Comparison of ENCODE assay signal across 16 cellular contexts in the genomic region with DNA sequence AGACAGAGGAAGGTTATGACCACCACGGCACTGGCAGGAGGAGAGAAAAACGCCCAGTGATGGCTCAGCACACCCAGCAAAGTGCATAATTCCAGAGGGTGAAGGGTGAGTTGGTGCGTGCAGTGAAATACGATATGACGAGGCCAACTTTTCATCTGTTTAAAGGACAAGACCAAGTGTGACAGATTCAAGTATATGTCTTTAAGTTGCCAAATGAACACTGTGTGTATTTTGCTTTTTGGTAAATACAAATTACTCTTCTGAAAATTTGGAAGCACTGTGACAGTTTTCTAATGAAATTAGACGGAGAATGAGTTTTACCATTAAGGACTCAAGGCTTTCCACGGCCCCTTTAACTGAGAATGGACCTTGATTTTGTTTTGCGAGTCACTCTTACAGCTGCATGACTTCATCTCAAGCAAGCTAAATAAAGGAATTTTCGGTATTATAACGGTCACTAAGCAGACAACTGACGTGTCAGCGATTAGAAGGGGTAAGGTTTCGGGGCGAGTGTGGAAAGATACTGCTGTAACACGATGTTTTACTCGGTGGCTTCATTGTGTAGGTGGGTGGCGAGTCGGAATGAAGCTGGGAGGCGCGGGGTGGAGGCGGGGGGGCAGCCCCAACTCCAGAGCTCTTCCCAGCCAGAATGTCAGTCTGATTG. TPM values are rescaled to one million over a fixed set of nuclear protein-coding genes. Genes with fewer than 3 reads are reported as not detected.
DNase-seq lines count a peak whose midpoint lies in the region; ATAC-seq and TF ChIP-seq lines count a peak whose summit lies in the region.
"Had no signal": no experiment of that assay in that cellular context is flagged by ENCODE, and none has a peak within 500 bp of the region (broad histone marks: within the 10 kb centered on the region; RNA-seq: fewer than 3 reads in every experiment).

No MANE protein-coding gene starts in this region.

- H3K9me3 Mint-ChIP-seq in GM23338: no peaks in the 10 kb centered on the region
- H3K9me3 Mint-ChIP-seq: natural killer cell treated with Interleukin-12 subunit alpha and Interleukin-12 subunit beta and Interleukin-15 and Interleukin-18, amount 100 ng/mL, for 72 hours; T-cell had no signal

- H3K27ac Mint-ChIP-seq in GM23338: no peak overlapping the region
- H3K27ac Mint-ChIP-seq: activated CD4-positive, alpha-beta memory T cell treated with anti-CD3 and anti-CD28 coated beads for 36 hours; natural killer cell treated with Interleukin-12 subunit alpha and Interleukin-12 subunit beta and Interleukin-15 and Interleukin-18, amount 100 ng/mL, for 72 hours; T-cell had no signal

- H4K20me1 ChIP-seq in GM23338 (replicated peaks; ENCODE audit: insufficient read depth): no peaks in the 10 kb centered on the region
- no peaks in the 10 kb centered on the region for H4K20me1 ChIP-seq in mammary epithelial cell (ENCODE audit: insufficient read depth, low read length)
- H4K20me1 ChIP-seq: BLaER1 had no signal

- ATAC-seq in GM23338: no peak
- ATAC-seq: natural killer cell treated with Interleukin-12 subunit alpha and Interleukin-12 subunit beta and Interleukin-15 and Interleukin-18, amount 100 ng/mL, for 72 hours; T-cell had no signal

- no peak for TF ChIP-seq CTCF in GM23338 (conservative IDR thresholded peaks at IDR 0.05; ENCODE audit: low read depth in 2 of 2)
- TF ChIP-seq CTCF in brain microvascular endothelial cell (IDR thresholded peaks at IDR 0.05; ENCODE audit: low read depth, low read length, missing control alignments): no peak
- no peak for TF ChIP-seq CTCF in sigmoid colon (IDR thresholded peaks at IDR 0.05)
- no peak for TF ChIP-seq CTCF in BE2C (IDR thresholded peaks at IDR 0.05; ENCODE audit: low read depth, low read length)
- TF ChIP-seq CTCF in mammary epithelial cell (conservative IDR thresholded peaks at IDR 0.05 in 1 of 2, IDR thresholded peaks at IDR 0.05 in 1 of 2; ENCODE audit: extremely low read depth in 1 of 2, insufficient read depth in 1 of 2, low read depth in 1 of 2, low read length in 2 of 2): no peak

- peaks cover 2% of the 10 kb centered on the region; the same call in 1 of the 2 replicates for H3K9me2 ChIP-seq in GM23338 (ENCODE audit: insufficient read depth)

- no TSS peak for BruUV-seq in mammary epithelial cell (replicated peaks; lab: Mats Ljungman, UMichigan)

- TF ChIP-seq POLR2A in sigmoid colon (IDR thresholded peaks at IDR 0.05): no peak

- no peak overlapping the region for H3K4me3 Mint-ChIP-seq in GM23338
- H3K4me3 Mint-ChIP-seq: activated CD4-positive, alpha-beta memory T cell treated with anti-CD3 and anti-CD28 coated beads for 36 hours; natural killer cell treated with Interleukin-12 subunit alpha and Interleukin-12 subunit beta and Interleukin-15 and Interleukin-18, amount 100 ng/mL, for 72 hours; T-cell had no signal

- TF ChIP-seq EP300 in sigmoid colon (IDR thresholded peaks at IDR 0.05): no peak

- intact Hi-C loops in sigmoid colon (cut with DNase I) (no loop called here), mammary epithelial cell (cut with micrococcal nuclease) (no loop called here)

- H3K27ac ChIP-seq in GM23338 (ENCODE audit: low read depth) (0 out of 2 replicates have a peak overlapping the region, but pooled peaks have one; percentile 33), brain microvascular endothelial cell (peak overlapping the region; percentile 96), sigmoid colon (peak overlapping the region; percentile 88 to 100 (median 94)), mammary epithelial cell (ENCODE audit: insufficient read depth, low read depth, low read length) (no peak overlapping the region)
- H3K27ac ChIP-seq: BLaER1 had no signal

- in situ Hi-C loops in brain microvascular endothelial cell (cut with HindIII; ENCODE audit: low pct_ligation_motif_present, low sequenced_read_pairs): no loop called here
- in situ Hi-C loops in mammary epithelial cell (cut with MboI; ENCODE audit: low sequenced_read_pairs in 2 of 2): no loop called here

- H3K4me1 Mint-ChIP-seq in GM23338: peaks cover 51% of the 10 kb centered on the region
- H3K4me1 Mint-ChIP-seq: T-cell had no signal

- H3K27me3 ChIP-seq in GM23338 (ENCODE audit: insufficient read depth) (no peaks in the 10 kb centered on the region), brain microvascular endothelial cell (replicated peaks) (no peaks in the 10 kb centered on the region), sigmoid colon (no peaks in the 10 kb centered on the region), BE2C (peaks cover 38% of the 10 kb centered on the region), mammary epithelial cell (ENCODE audit: insufficient read depth, low read length) (no peaks in the 10 kb centered on the region)
- H3K27me3 ChIP-seq: BLaER1 had no signal

- dilution Hi-C loops in mammary epithelial cell (cut with HindIII; ENCODE audit: low sequenced_read_pairs): no loop called here

- no peak overlapping the region for H2AFZ ChIP-seq in GM23338
- no peak overlapping the region for H2AFZ ChIP-seq in mammary epithelial cell (ENCODE audit: low read depth, low read length)

- H3K27me3 Mint-ChIP-seq in GM23338 (ENCODE audit: insufficient read depth, low read depth, poor library complexity): peaks cover 5% of the 10 kb centered on the region

- H3K36me3 ChIP-seq in GM23338 (ENCODE audit: insufficient read depth) (no peaks in the 10 kb centered on the region), brain microvascular endothelial cell (replicated peaks) (peaks cover 77% of the 10 kb centered on the region), sigmoid colon (no peaks in the 10 kb centered on the region), BE2C (no peaks in the 10 kb centered on the region), mammary epithelial cell (ENCODE audit: insufficient read depth, low read length) (no peaks in the 10 kb centered on the region)
- H3K36me3 ChIP-seq: BLaER1 had no signal

- H3K4me1 ChIP-seq in GM23338 (ENCODE audit: insufficient read depth): peaks cover 35% of the 10 kb centered on the region
- H3K4me1 ChIP-seq in sigmoid colon: peaks cover 0 to 100% (median 97%) of the 10 kb centered on the region in 4 donors
- H3K4me1 ChIP-seq in BE2C: no peaks in the 10 kb centered on the region
- peaks cover 32% of the 10 kb centered on the region for H3K4me1 ChIP-seq in mammary epithelial cell (ENCODE audit: insufficient read depth, low read length)
- H3K4me1 ChIP-seq: BLaER1 had no signal

- H3K36me3 Mint-ChIP-seq in GM23338 (ENCODE audit: low read depth): peaks cover 9% of the 10 kb centered on the region
- H3K36me3 Mint-ChIP-seq: activated CD4-positive, alpha-beta memory T cell treated with anti-CD3 and anti-CD28 coated beads for 36 hours; natural killer cell treated with Interleukin-12 subunit alpha and Interleukin-12 subunit beta and Interleukin-15 and Interleukin-18, amount 100 ng/mL, for 72 hours; T-cell had no signal

- no peak overlapping the region for H3K9ac ChIP-seq in mammary epithelial cell (ENCODE audit: insufficient read depth, low read length)
- H3K9ac ChIP-seq: BLaER1 had no signal

- no peak overlapping the region for H3K4me2 ChIP-seq in GM23338
- H3K4me2 ChIP-seq in mammary epithelial cell (ENCODE audit: insufficient read depth, low read depth, low read length): no peak overlapping the region
- H3K4me2 ChIP-seq: BLaER1 had no signal

- H3K9me3 ChIP-seq in sigmoid colon (no peaks in the 10 kb centered on the region), BE2C (no peaks in the 10 kb centered on the region), mammary epithelial cell (replicated peaks; ENCODE audit: insufficient read depth, low read length) (no peaks in the 10 kb centered on the region)

- no peaks in the 10 kb centered on the region for H3F3A ChIP-seq in GM23338 (replicated peaks; ENCODE audit: low read depth)

- no peak overlapping the region for H3K4me3 ChIP-seq in GM23338
- H3K4me3 ChIP-seq in brain microvascular endothelial cell (ENCODE audit: low read depth, low read length): peak overlapping the region; percentile 15
- H3K4me3 ChIP-seq in sigmoid colon: peak overlapping the region in 3 of 4 donors; percentile 19 to 22 (median 20)
- no peak overlapping the region for H3K4me3 ChIP-seq in BE2C (ENCODE audit: low read depth, low read length)
- no peak overlapping the region for H3K4me3 ChIP-seq in mammary epithelial cell (replicated peaks in 1 of 3; ENCODE audit: insufficient read depth in 1 of 3, low read depth in 2 of 3, low read length in 3 of 3)
- H3K4me3 ChIP-seq: BLaER1 had no signal

- WGBS in sigmoid colon, 2 donors: 80 to 86% methylated on average over 21 of the region's 21 CpGs
- WGBS in mammary epithelial cell (ENCODE audit: low coverage, missing lambda C conversion rate): 79% methylated on average over 20 of the region's 21 CpGs

- H3K79me2 ChIP-seq in GM23338 (replicated peaks; ENCODE audit: insufficient read depth) (peaks cover 42% of the 10 kb centered on the region), mammary epithelial cell (ENCODE audit: insufficient read depth, low read length) (peaks cover 76% of the 10 kb centered on the region)

- DNase-seq in GM23338 (ENCODE audit: low spot score): no peak
- DNase-seq in brain microvascular endothelial cell: peak; percentile 89
- peak; percentile 77 for DNase-seq in iris pigment epithelial cell (ENCODE audit: low read depth)
- DNase-seq in sigmoid colon: peak; percentile 63
- no peak for DNase-seq in BE2C
- DNase-seq in germinal center (ENCODE audit: low spot score): no peak
- no peak for DNase-seq in SHP77 (lab: John Stamatoyannopoulos, UW)
- DNase-seq in mammary epithelial cell: no peak
- DNase-seq: activated CD4-positive, alpha-beta memory T cell treated with anti-CD3 and anti-CD28 coated beads for 36 hours; foreskin melanocyte; NCI-H526; stimulated activated CD4-positive, alpha-beta T cell treated with anti-CD3 and anti-CD28 coated beads, Interleukin-4, amount 100 ng/mL, for 24 hours; T-cell; trophoblast cell had no signal

- CTCF ChIA-PET in mammary epithelial cell (lab: Charles Lee; ENCODE audit: low non-redundant PET): no interaction called here

TF ChIP-seq in GM23338, 12 proteins besides CTCF, POLR2A, EP300 and RAD21 (continues in another document):
- TF ChIP-seq EZH2 (IDR thresholded peaks at IDR 0.05; ENCODE audit: low read depth, unreplicated experiment): no peak

RNA-seq across cellular contexts. Expression of gene COL4A2, which starts 22.8 kb away (rescaled TPM):
- total RNA-seq in GM23338 (2014; rRNA removed; shearing (Covaris generic)): 117 and 131 TPM in 2 replicates
- polyA plus RNA-seq in GM23338 (2016; fragmentation: Nextera tagmentation; extraction: Ambion mirVana) (35.6 and 37.4 TPM in 2 replicates), sigmoid colon (10 to 100 TPM; 24.0 to 83.5 (median 25.2) TPM), mammary epithelial cell (119 TPM)
- total RNA-seq in sigmoid colon (1,000 to 10,000 TPM in 1 of 4 donors, 100 to 1,000 TPM in 3; 306 to 1,039 (median 489) TPM), mammary epithelial cell (10 to 100 TPM; 74.9 to 94.2 TPM)
- polyA plus RNA-seq in BE2C (2012; ENCODE audit: insufficient read depth, insufficient read length, low read depth): 11.5 TPM
- polyA minus RNA-seq in mammary epithelial cell: 78.3 TPM
- total RNA-seq: activated CD4-positive, alpha-beta memory T cell treated with anti-CD3 and anti-CD28 coated beads for 36 hours; natural killer cell treated with Interleukin-12 subunit alpha and Interleukin-12 subunit beta and Interleukin-15 and Interleukin-18, amount 100 ng/mL, for 72 hours had no signal

RNA-seq across cellular contexts. Expression of gene COL4A1, which starts 23.0 kb away (rescaled TPM):
- total RNA-seq in GM23338 (2014; rRNA removed; shearing (Covaris generic)): 110 and 112 TPM in 2 replicates
- 38.7 and 39.1 TPM in 2 replicates for polyA plus RNA-seq in GM23338 (2016; fragmentation: Nextera tagmentation; extraction: Ambion mirVana)
- total RNA-seq in sigmoid colon: 100 to 1,000 TPM; 235 to 598 (median 350) TPM
- polyA plus RNA-seq in sigmoid colon: 10 to 100 TPM in 2 of 3 donors, 1 to 10 TPM in 1; 9.2 to 60.5 (median 10.8) TPM
- polyA plus RNA-seq in BE2C (2012; ENCODE audit: insufficient read depth, insufficient read length, low read depth): 4.1 TPM
- total RNA-seq in mammary epithelial cell: 10 to 100 TPM; 40.9 to 89.0 TPM
- polyA plus RNA-seq in mammary epithelial cell: 28.1 TPM
- 57.7 TPM for polyA minus RNA-seq in mammary epithelial cell
- total RNA-seq: activated CD4-positive, alpha-beta memory T cell treated with anti-CD3 and anti-CD28 coated beads for 36 hours; natural killer cell treated with Interleukin-12 subunit alpha and Interleukin-12 subunit beta and Interleukin-15 and Interleukin-18, amount 100 ng/mL, for 72 hours had no signal

Comparison
In these comparisons a context has a peak if more than half of its experiments do, and no peak if none do; other contexts are left out.
1. DNase-seq: peak in brain microvascular endothelial cell (single experiment), iris pigment epithelial cell (single experiment) and sigmoid colon (single experiment); none in GM23338 (single experiment), BE2C (single experiment), germinal center (single experiment), SHP77 (0 of 2) and mammary epithelial cell (single experiment).
2. H3K4me3 ChIP-seq: peak in brain microvascular endothelial cell (single experiment) and sigmoid colon (3 of 4); none in GM23338 (single experiment), BE2C (single experiment) and mammary epithelial cell (0 of 3).